8 cellular contexts compared by ENCODE assay signal in genomic region chr10:3786295-3786981, GRCh38. TPM values are rescaled to one million over a fixed set of nuclear protein-coding genes. Genes with fewer than 3 reads are reported as not detected.
DNase-seq lines count a peak whose midpoint lies in the region; ATAC-seq and TF ChIP-seq lines count a peak whose summit lies in the region.

No MANE protein-coding gene starts in this region.

- TSS peak; percentile 91 for BruUV-seq in HCT116 (replicated peaks; lab: Mats Ljungman, UMichigan)

- H4K20me1 ChIP-seq in HCT116 (ENCODE audit: insufficient read depth), result peaks cover 10% of the 10 kb centered on the region; the same call in 1 of the 2 replicates

- H3K36me3 ChIP-seq in HCT116 (ENCODE audit: control insufficient read depth in 1 of 2, insufficient read depth in 2 of 2, low read length in 2 of 2) (peaks cover 8 to 22% of the 10 kb centered on the region in 2 experiments), SJSA1 (peaks cover 37% of the 10 kb centered on the region), muscle layer of duodenum (ENCODE audit: control insufficient read depth in 1 of 2, insufficient read depth in 2 of 2, low read length in 2 of 2) (peaks cover 12 to 39% of the 10 kb centered on the region in 2 donors)

- peak overlapping the region; percentile 93 for H3K9ac ChIP-seq in HCT116 (ENCODE audit: low read length)

- POLR2A ChIA-PET in HCT116 (lab: Charles Lee), result interaction anchor here (1.3 to 2.8 kb wide), 10 partner anchors 9 to 589 kb away, joined by 3 to 83 read pairs (median 12); no protein-coding TSS in a partner anchor

- intact Hi-C loops in HCT116 (cut with micrococcal nuclease), result loop anchor here (2.0 to 10.0 kb wide), 3 partner anchors 18 to 876 kb away; no protein-coding TSS in a partner anchor

- TF ChIP-seq RAD21 in HCT116 (IDR thresholded peaks at IDR 0.05; ENCODE audit: low read depth), result no peak

- H2AFZ ChIP-seq in HCT116 (ENCODE audit: low read depth, low read length, poor library complexity, severe bottlenecking), result no peak overlapping the region

- TF ChIP-seq CTCF in HCT116 (IDR thresholded peaks at IDR 0.05 in 2 of 3, conservative IDR thresholded peaks at IDR 0.05 in 1 of 3; ENCODE audit: borderline replicate concordance in 1 of 3, insufficient read depth in 1 of 3, low read depth in 2 of 3, low read length in 2 of 3), result no peak

- peaks cover 36% of the 10 kb centered on the region for H3K79me2 ChIP-seq in HCT116 (ENCODE audit: insufficient read depth, low read length)

- H3K4me3 ChIP-seq in HCT116 (replicated peaks in 1 of 2; ENCODE audit: low read depth in 1 of 2, low read length in 2 of 2), result peak overlapping the region; percentile 67 to 77
- H3K4me3 ChIP-seq in SJSA1, result peak overlapping the region; percentile 96
- H3K4me3 ChIP-seq in muscle layer of duodenum (ENCODE audit: low read depth in 1 of 2, low read length in 2 of 2), result peak overlapping the region; percentile 65 to 76

- peak; percentile 18 for TF ChIP-seq POLR2A in HCT116 (IDR thresholded peaks at IDR 0.05; ENCODE audit: borderline replicate concordance, extremely low read depth, insufficient read depth, insufficient read length)

- ATAC-seq in HCT116, result peak; percentile 27
- ATAC-seq in HG02884 (IDR thresholded peaks at IDR 0.05; ENCODE audit: unreplicated experiment), result no peak
- no peak for ATAC-seq in HG03432 (IDR thresholded peaks at IDR 0.05; ENCODE audit: unreplicated experiment)

- RAD21 ChIA-PET in HCT116 (lab: Charles Lee; ENCODE audit: low non-redundant PET in 1 of 2, low total read pairs in 2 of 2, uncharacterized antibody in 2 of 2, unreplicated experiment in 2 of 2), result no interaction called here

- peaks cover 27 to 52% of the 10 kb centered on the region in 2 experiments for H3K4me1 ChIP-seq in HCT116 (ENCODE audit: control insufficient read depth in 1 of 2, insufficient read depth in 2 of 2, low read length in 2 of 2)
- peaks cover 30% of the 10 kb centered on the region for H3K4me1 ChIP-seq in SJSA1 (replicated peaks)
- peaks cover 0 to 7% of the 10 kb centered on the region in 2 donors for H3K4me1 ChIP-seq in muscle layer of duodenum (ENCODE audit: control insufficient read depth in 1 of 2, insufficient read depth in 2 of 2, low read length in 2 of 2)

- H3K9me2 ChIP-seq in HCT116 (ENCODE audit: insufficient read depth), result no peaks in the 10 kb centered on the region

- CTCF ChIA-PET in HCT116 (lab: Charles Lee), result no interaction called here

- DNase-seq in HCT116 (ENCODE audit: low read depth, low spot score), result peak; percentile 71
- peak in 1 of 2 experiments; percentile 57 for DNase-seq in SJSA1 (ENCODE audit: low read depth in 1 of 2, low spot score in 2 of 2)
- DNase-seq in effector CD8-positive, alpha-beta T cell (lab: John Stamatoyannopoulos, UW), result peak; percentile 9
- DNase-seq in AG08395 (ENCODE audit: low spot score), result no peak
- DNase-seq in AML-193 (lab: John Stamatoyannopoulos, UW), result no peak

- H3K9me3 ChIP-seq in HCT116 (ENCODE audit: control insufficient read depth in 1 of 2, insufficient read depth in 1 of 2, low read depth in 1 of 2, low read length in 2 of 2), result no peaks in the 10 kb centered on the region
- no peaks in the 10 kb centered on the region for H3K9me3 ChIP-seq in SJSA1 (replicated peaks)
- H3K9me3 ChIP-seq in muscle layer of duodenum (ENCODE audit: control insufficient read depth in 1 of 2, low read length in 2 of 2), result peaks cover 0 to 3% of the 10 kb centered on the region in 2 donors

- H3K4me2 ChIP-seq in HCT116 (ENCODE audit: low read length), result peak overlapping the region; percentile 96

- H3K27ac ChIP-seq in HCT116 (ENCODE audit: low read depth, low read length), result peak overlapping the region; percentile 98
- H3K27ac ChIP-seq in SJSA1, result peak overlapping the region; percentile 100
- H3K27ac ChIP-seq in muscle layer of duodenum (ENCODE audit: low read length), result peak overlapping the region; percentile 97

- H3K27me3 ChIP-seq in HCT116 (ENCODE audit: insufficient read depth, low read length) (no peaks in the 10 kb centered on the region), SJSA1 (replicated peaks) (no peaks in the 10 kb centered on the region), muscle layer of duodenum (ENCODE audit: low read depth, low read length) (no peaks in the 10 kb centered on the region)

TF ChIP-seq in HCT116, 20 proteins besides CTCF, POLR2A, EP300 and RAD21:
- no peak for TF ChIP-seq ATF3 (IDR thresholded peaks at IDR 0.05)
- TF ChIP-seq FOSL1 (IDR thresholded peaks at IDR 0.05; ENCODE audit: low read depth), result no peak
- TF ChIP-seq TCF7L2 (IDR thresholded peaks at IDR 0.05; ENCODE audit: borderline replicate concordance, extremely low read depth, insufficient read depth, insufficient read length), result peak; percentile 85
- TF ChIP-seq ZFX (IDR thresholded peaks at IDR 0.05), result no peak
- TF ChIP-seq POLR2AphosphoS5 (IDR thresholded peaks at IDR 0.05; ENCODE audit: low read depth, low read length), result peak; percentile 51
- no peak for TF ChIP-seq SIN3A (IDR thresholded peaks at IDR 0.05; ENCODE audit: low read depth)
- no peak for TF ChIP-seq ELF1 (IDR thresholded peaks at IDR 0.05; ENCODE audit: borderline replicate concordance, low read depth)
- peak; percentile 52 for TF ChIP-seq EGR1 (IDR thresholded peaks at IDR 0.05; ENCODE audit: low read depth)
- no peak for TF ChIP-seq EZH2phosphoT487 (IDR thresholded peaks at IDR 0.05; ENCODE audit: borderline replicate concordance)

RNA-seq across cellular contexts. Expression of gene KLF6, which starts 1.4 kb away (rescaled TPM):
- total RNA-seq in HCT116 (2021; ENCODE audit: unreplicated experiment), result 82.2 TPM
- 119 and 155 TPM in 2 replicates for polyA plus RNA-seq in HCT116 (2012)
- 18.0 and 21.3 TPM in 2 replicates for total RNA-seq in SJSA1 (2014; rRNA removed; shearing (Covaris generic))

Comparison
In these comparisons a context has a peak if more than half of its experiments do, and no peak if none do; other contexts are left out.
1. DNase-seq: peak in HCT116 (single experiment) and effector CD8-positive, alpha-beta T cell (single experiment); none in AG08395 (single experiment) and AML-193 (0 of 2).
2. Peak in every context shown above with its lines, with median percentiles within 50 percentile points of each other: H3K27ac ChIP-seq and H3K4me3 ChIP-seq.